ENCODE assay signal across 18 cellular contexts in the genomic region with DNA sequence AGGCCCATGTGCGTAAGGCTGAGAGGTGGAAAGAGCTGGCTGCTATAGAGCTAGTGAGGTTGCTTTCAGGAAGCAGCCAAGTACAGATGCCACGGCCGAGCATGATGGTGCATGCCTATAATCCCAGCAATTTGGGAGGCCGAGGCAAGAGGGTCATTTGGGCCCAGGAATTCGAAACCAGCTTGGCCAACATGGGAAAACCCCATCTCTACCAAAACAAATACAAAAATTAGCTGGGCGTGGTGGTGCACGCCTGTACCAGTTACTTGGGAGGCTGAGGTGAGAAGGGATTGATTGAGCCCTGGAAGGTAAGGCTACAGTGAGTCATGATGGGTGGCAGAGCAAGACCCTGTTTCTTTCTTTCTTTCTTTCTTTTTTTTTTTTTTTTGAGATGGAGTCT. TPM values are rescaled to one million over a fixed set of nuclear protein-coding genes. Genes with fewer than 3 reads are reported as not detected.
DNase-seq lines count a peak whose midpoint lies in the region; ATAC-seq, FAIRE-seq and TF ChIP-seq lines count a peak whose summit lies in the region.
"Had no signal": no experiment of that assay in that cellular context is flagged by ENCODE, and none has a peak within 500 bp of the region (broad histone marks: within the 10 kb centered on the region; RNA-seq: fewer than 3 reads in every experiment).

No MANE protein-coding gene starts in this region.

- no peaks in the 10 kb centered on the region for H3K36me3 ChIP-seq in breast epithelium
- H3K36me3 ChIP-seq in bronchial epithelial cell (ENCODE audit: control insufficient read depth, insufficient read depth, low read length): peaks cover 3% of the 10 kb centered on the region

- H3K27ac Mint-ChIP-seq in MCF 10A (ENCODE audit: low read depth, unreplicated experiment) (no peak overlapping the region), IgD-negative memory B cell (peak overlapping the region in 1 of 3 donors; percentile 74), type B pancreatic cell (no peak overlapping the region)

- H3K4me3 ChIP-seq in breast epithelium: no peak overlapping the region
- no peak overlapping the region for H3K4me3 ChIP-seq in bronchial epithelial cell (ENCODE audit: low read depth, low read length)
- H3K4me3 ChIP-seq: K562 had no signal

- CTCF ChIA-PET in MCF 10A (lab: Yijun Ruan, JAX): interaction anchor here (0.6 to 5.0 kb wide), 4 partner anchors 11 to 429 kb away, joined by 3 to 36 read pairs (median 10); no protein-coding TSS in a partner anchor

- POLR2A ChIA-PET in MCF 10A (lab: Yijun Ruan, JAX): interaction anchor here (0.9 to 1.3 kb wide), 2 partner anchors 41 to 43 kb away, joined by 3 read pairs; no protein-coding TSS in a partner anchor

- H3K4me1 ChIP-seq in breast epithelium: peaks cover 0 to 5% of the 10 kb centered on the region in 2 donors

- H3K4me1 Mint-ChIP-seq in MCF 10A (ENCODE audit: insufficient read depth, unreplicated experiment) (no peaks in the 10 kb centered on the region), IgD-negative memory B cell (peaks cover 19 to 22% (median 20%) of the 10 kb centered on the region in 3 donors), type B pancreatic cell (ENCODE audit: unreplicated experiment) (peaks cover 5% of the 10 kb centered on the region)

- TF ChIP-seq CTCF in MCF 10A (IDR thresholded peaks at IDR 0.05; ENCODE audit: unreplicated experiment) (no peak), breast epithelium (IDR thresholded peaks at IDR 0.05) (no peak), bronchial epithelial cell (IDR thresholded peaks at IDR 0.05; ENCODE audit: insufficient read depth, low read length, severe bottlenecking) (no peak), type B pancreatic cell (conservative IDR thresholded peaks at IDR 0.05) (no peak)

- peaks cover 20% of the 10 kb centered on the region for H3K36me3 Mint-ChIP-seq in MCF 10A (ENCODE audit: insufficient read depth, unreplicated experiment)
- peaks cover 3% of the 10 kb centered on the region for H3K36me3 Mint-ChIP-seq in IgD-negative memory B cell
- H3K36me3 Mint-ChIP-seq in type B pancreatic cell: no peaks in the 10 kb centered on the region

- no peak for TF ChIP-seq POLR2A in breast epithelium (IDR thresholded peaks at IDR 0.05)

- H3K27me3 Mint-ChIP-seq in MCF 10A (ENCODE audit: insufficient read depth, unreplicated experiment) (no peaks in the 10 kb centered on the region), IgD-negative memory B cell (no peaks in the 10 kb centered on the region), type B pancreatic cell (no peaks in the 10 kb centered on the region)

- H3K9me3 Mint-ChIP-seq in MCF 10A (ENCODE audit: unreplicated experiment) (no peaks in the 10 kb centered on the region), IgD-negative memory B cell (no peaks in the 10 kb centered on the region), type B pancreatic cell (no peaks in the 10 kb centered on the region)

- H3K27me3 ChIP-seq in breast epithelium: no peaks in the 10 kb centered on the region
- no peaks in the 10 kb centered on the region for H3K27me3 ChIP-seq in bronchial epithelial cell (ENCODE audit: control insufficient read depth, insufficient read depth, low read length)

- BruUV-seq in MCF 10A (replicated peaks; lab: Mats Ljungman, UMichigan): no TSS peak

- H3K9me3 ChIP-seq in breast epithelium: no peaks in the 10 kb centered on the region
- H3K9me3 ChIP-seq: SK-N-SH had no signal

- ATAC-seq in HG02970 (IDR thresholded peaks at IDR 0.05; ENCODE audit: low FRiP score, unreplicated experiment) (no peak), GM21526 (IDR thresholded peaks at IDR 0.05; ENCODE audit: low FRiP score, unreplicated experiment) (no peak)

- peak; percentile 27 for DNase-seq in MCF 10A (ENCODE audit: unreplicated experiment)
- no peak for DNase-seq in breast epithelium (ENCODE audit: low spot score in 2 of 2)
- peak; percentile 70 for DNase-seq in bronchial epithelial cell (ENCODE audit: low read depth)
- DNase-seq in type B pancreatic cell (ENCODE audit: extremely low spot score, unreplicated experiment): no peak
- DNase-seq in nucleus accumbens (lab: John Stamatoyannopoulos, UW): no peak
- DNase-seq: GOT3, NCI-H1092, NCI-H1436, NCI-H187 treated with DMSO at 0.1 percent for 48 hours, NCI-H748 treated with DMSO at 0.1 percent for 48 hours, SIG-M5 had no signal

- no peak overlapping the region for H3K27ac ChIP-seq in breast epithelium
- H3K27ac ChIP-seq: C4-2B had no signal

- FAIRE-seq in bronchial epithelial cell (lab: Jason Lieb, UNC): no peak
- FAIRE-seq: D721Med had no signal

- intact Hi-C loops in MCF 10A (cut with micrococcal nuclease): no loop called here
- intact Hi-C loops in breast epithelium (cut with DNase I; ENCODE audit: low total_unique reads): no loop called here

- no peak overlapping the region for H3K4me3 Mint-ChIP-seq in MCF 10A (ENCODE audit: unreplicated experiment)
- H3K4me3 Mint-ChIP-seq in IgD-negative memory B cell: peak overlapping the region; percentile 25 to 89 (median 64)
- H3K4me3 Mint-ChIP-seq in type B pancreatic cell: peak overlapping the region; percentile 9

RNA-seq across cellular contexts. Expression of a gene that starts 2.7 kb away (rescaled TPM):
- 3.6 and 4.8 TPM in 2 replicates for total RNA-seq in MCF 10A (2022)
- 10 to 100 TPM in 2 of 3 donors, 1 to 10 TPM in 1; 5.4 to 12.5 (median 12.3) TPM for total RNA-seq in breast epithelium
- polyA plus RNA-seq in IgD-negative memory B cell: 5.3 TPM
- 2.6 and 3.7 TPM in 2 replicates for total RNA-seq in bronchial epithelial cell
- total RNA-seq in type B pancreatic cell (ENCODE audit: low replicate concordance): 14.9 and 15.6 TPM in 2 replicates

RNA-seq across cellular contexts. Expression of a gene that starts 15.1 kb away (rescaled TPM):
- 56.3 and 68.4 TPM in 2 replicates for total RNA-seq in MCF 10A (2022)
- total RNA-seq in breast epithelium: 10 to 100 TPM; 19.8 to 49.9 (median 37.0) TPM
- 1.0 TPM for polyA plus RNA-seq in IgD-negative memory B cell
- 72.7 and 84.0 TPM in 2 replicates for total RNA-seq in bronchial epithelial cell
- total RNA-seq in type B pancreatic cell (ENCODE audit: low replicate concordance): 44.3 and 54.8 TPM in 2 replicates

RNA-seq across cellular contexts. Expression of a gene that starts 19.3 kb away (rescaled TPM):
- total RNA-seq in MCF 10A (2022) (120 and 141 TPM in 2 replicates), breast epithelium (100 to 1,000 TPM; 131 to 156 (median 155) TPM), bronchial epithelial cell (220 and 241 TPM in 2 replicates), type B pancreatic cell (ENCODE audit: low replicate concordance) (115 and 135 TPM in 2 replicates)
- 261 TPM for polyA plus RNA-seq in IgD-negative memory B cell

RNA-seq across cellular contexts. Expression of a gene that starts 24.3 kb away (rescaled TPM):
- 27.9 and 38.9 TPM in 2 replicates for total RNA-seq in MCF 10A (2022)
- 10 to 100 TPM; 16.2 to 22.0 (median 18.3) TPM for total RNA-seq in breast epithelium
- polyA plus RNA-seq in IgD-negative memory B cell: 38.4 TPM
- 17.9 and 31.9 TPM in 2 replicates for total RNA-seq in bronchial epithelial cell
- total RNA-seq in type B pancreatic cell (ENCODE audit: low replicate concordance): 25.7 and 30.2 TPM in 2 replicates

RNA-seq across cellular contexts. Expression of a gene that starts 37.2 kb away (rescaled TPM):
- 62.2 and 64.9 TPM in 2 replicates for total RNA-seq in MCF 10A (2022)
- total RNA-seq in breast epithelium: 1 to 10 TPM in 2 of 3 donors, under 1 TPM in 1; 0.32 to 5.1 (median 3.9) TPM
- 0.19 TPM for polyA plus RNA-seq in IgD-negative memory B cell
- total RNA-seq in bronchial epithelial cell: 13.4 and 21.9 TPM in 2 replicates
- 21.0 and 27.0 TPM in 2 replicates for total RNA-seq in type B pancreatic cell (ENCODE audit: low replicate concordance)

Comparison
In these comparisons a context has a peak if more than half of its experiments do, and no peak if none do; other contexts are left out.
1. DNase-seq: peak in MCF 10A (single experiment) and bronchial epithelial cell (single experiment); none in breast epithelium (0 of 2), type B pancreatic cell (single experiment) and nucleus accumbens (0 of 56).